In genomic region chr2:217926801-217927200, GRCh38 we compare ENCODE assay signal across 2 cellular contexts.
TF ChIP-seq lines count a peak whose summit lies in the region.

No MANE protein-coding gene starts in this region.

TF ChIP-seq in liver, 16 proteins besides CTCF, POLR2A, EP300 and RAD21 (continued from another document):
- TF ChIP-seq ZBTB33 (IDR thresholded peaks at IDR 0.05) (no peak), ATF3 (IDR thresholded peaks at IDR 0.05) (no peak), NR2F2 (IDR thresholded peaks at IDR 0.05) (no peak), TAF1 (conservative IDR thresholded peaks at IDR 0.05) (no peak), HNF4A (conservative IDR thresholded peaks at IDR 0.05) (no peak)
TF ChIP-seq in liver: peak in this region for 0.

TF ChIP-seq in HepG2, 621 proteins besides CTCF, POLR2A, EP300 and RAD21 (continued from another document):
- TF ChIP-seq EEA1 (CRISPR knock-in tag; IDR thresholded peaks at IDR 0.05; ENCODE audit: borderline replicate concordance) (no peak), TGIF2 (CRISPR knock-in tag; IDR thresholded peaks at IDR 0.05) (no peak), ZNF557 (CRISPR knock-in tag; IDR thresholded peaks at IDR 0.05) (no peak), IRF2 (CRISPR knock-in tag; IDR thresholded peaks at IDR 0.05) (no peak), ZBTB21 (CRISPR knock-in tag; IDR thresholded peaks at IDR 0.05) (no peak), ZNF616 (CRISPR knock-in tag; IDR thresholded peaks at IDR 0.05; ENCODE audit: low read depth) (no peak), ZNF350 (CRISPR knock-in tag; IDR thresholded peaks at IDR 0.05; ENCODE audit: borderline replicate concordance, low read depth) (no peak), SMC3 (IDR thresholded peaks at IDR 0.05; ENCODE audit: low read length) (no peak), ZNF10 (CRISPR knock-in tag; IDR thresholded peaks at IDR 0.05; ENCODE audit: borderline replicate concordance, low read depth) (no peak), NCOA1 (CRISPR knock-in tag; IDR thresholded peaks at IDR 0.05) (no peak), ZNF234 (CRISPR knock-in tag; conservative IDR thresholded peaks at IDR 0.05) (no peak), ATF2 (CRISPR knock-in tag; IDR thresholded peaks at IDR 0.05) (no peak), HINFP (CRISPR knock-in tag; IDR thresholded peaks at IDR 0.05; ENCODE audit: low read depth) (no peak), SSRP1 (CRISPR knock-in tag; IDR thresholded peaks at IDR 0.05) (no peak), ZNF652 (CRISPR knock-in tag; IDR thresholded peaks at IDR 0.05; ENCODE audit: borderline replicate concordance, low read depth) (no peak)
